In the genomic region with DNA sequence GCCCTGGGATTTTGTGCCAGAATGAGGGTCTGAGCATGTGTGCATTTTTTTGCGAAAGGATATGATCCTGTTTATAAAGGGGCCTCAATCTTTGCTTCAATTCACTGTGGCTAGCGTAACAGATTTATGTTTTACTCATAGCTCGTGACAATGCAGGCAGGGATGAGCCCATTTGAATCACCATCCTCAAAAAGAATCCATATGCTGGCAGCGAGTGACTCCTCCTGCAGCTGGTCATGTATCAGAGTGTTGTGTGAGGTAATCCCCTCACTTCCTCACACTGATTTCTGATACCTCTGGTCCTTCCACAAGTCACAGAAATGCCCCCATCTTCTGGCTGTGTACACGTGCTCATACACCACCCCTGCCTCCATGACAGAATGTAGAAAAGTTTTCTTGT, we compare ENCODE assay signal across 15 cellular contexts.
"Had no signal": no experiment of that assay in that cellular context is flagged by ENCODE, and none has a peak within 500 bp of the region (broad histone marks: within the 10 kb centered on the region; RNA-seq: fewer than 3 reads in every experiment).

No MANE protein-coding gene starts in this region.

- H3K9me3 ChIP-seq: gastrocnemius medialis, heart left ventricle, left lung had no signal

- H3K36me3 Mint-ChIP-seq: activated CD8-positive, alpha-beta memory T cell treated with anti-CD3 and anti-CD28 coated beads, Interleukin-2, amount 10 ng/mL, durations not matched to agents 7 days and 5 days; activated naive CD8-positive, alpha-beta T cell treated with anti-CD3 and anti-CD28 coated beads, Interleukin-2, amount 10 ng/mL, durations not matched to agents 7 days and 5 days; stimulated activated naive B cell treated with anti-CD40 and anti-IgM and Interleukin-4, amounts not matched to agents 10 μg/mL and 1 μg/mL and 100 μg/mL, for 72 hours had no signal

- H3K27me3 Mint-ChIP-seq: activated B cell treated with CpG ODN at 0.5 μM for 24 hours; activated CD4-positive, alpha-beta memory T cell treated with anti-CD3 and anti-CD28 coated beads, Interleukin-2, amount 10 ng/mL, durations not matched to agents 7 days and 5 days; activated CD8-positive, alpha-beta memory T cell treated with anti-CD3 and anti-CD28 coated beads, Interleukin-2, amount 10 ng/mL, durations not matched to agents 7 days and 5 days; activated naive CD8-positive, alpha-beta T cell treated with anti-CD3 and anti-CD28 coated beads, Interleukin-2, amount 10 ng/mL, durations not matched to agents 7 days and 5 days; stimulated activated naive B cell treated with anti-CD40 and anti-IgM and Interleukin-4, amounts not matched to agents 10 μg/mL and 1 μg/mL and 100 μg/mL, for 72 hours had no signal

- H3K4me3 Mint-ChIP-seq: activated B cell treated with CpG ODN at 0.5 μM for 24 hours; activated CD4-positive, alpha-beta memory T cell treated with anti-CD3 and anti-CD28 coated beads, Interleukin-2, amount 10 ng/mL, durations not matched to agents 7 days and 5 days; activated CD8-positive, alpha-beta memory T cell treated with anti-CD3 and anti-CD28 coated beads, Interleukin-2, amount 10 ng/mL, durations not matched to agents 7 days and 5 days; activated naive CD8-positive, alpha-beta T cell treated with anti-CD3 and anti-CD28 coated beads, Interleukin-2, amount 10 ng/mL, durations not matched to agents 7 days and 5 days; endodermal cell; stimulated activated naive B cell treated with anti-CD40 and anti-IgM and Interleukin-4, amounts not matched to agents 10 μg/mL and 1 μg/mL and 100 μg/mL, for 72 hours had no signal

- ATAC-seq: activated CD8-positive, alpha-beta memory T cell treated with anti-CD3 and anti-CD28 coated beads, Interleukin-2, amount 10 ng/mL, durations not matched to agents 7 days and 5 days; gastrocnemius medialis; heart left ventricle; stimulated activated naive B cell treated with anti-CD40 and anti-IgM and Interleukin-4, amounts not matched to agents 10 μg/mL and 1 μg/mL and 100 μg/mL, for 72 hours had no signal

- H3K4me3 ChIP-seq: dorsolateral prefrontal cortex, gastrocnemius medialis, heart left ventricle, left lung had no signal

- H3K27ac Mint-ChIP-seq: activated B cell treated with CpG ODN at 0.5 μM for 24 hours; activated CD4-positive, alpha-beta memory T cell treated with anti-CD3 and anti-CD28 coated beads, Interleukin-2, amount 10 ng/mL, durations not matched to agents 7 days and 5 days; activated CD8-positive, alpha-beta memory T cell treated with anti-CD3 and anti-CD28 coated beads, Interleukin-2, amount 10 ng/mL, durations not matched to agents 7 days and 5 days; activated naive CD8-positive, alpha-beta T cell treated with anti-CD3 and anti-CD28 coated beads, Interleukin-2, amount 10 ng/mL, durations not matched to agents 7 days and 5 days; endodermal cell; stimulated activated naive B cell treated with anti-CD40 and anti-IgM and Interleukin-4, amounts not matched to agents 10 μg/mL and 1 μg/mL and 100 μg/mL, for 72 hours had no signal

- H3K27me3 ChIP-seq: gastrocnemius medialis, left lung had no signal

- H3K4me1 ChIP-seq: gastrocnemius medialis, heart left ventricle, left lung had no signal

- H3K4me1 Mint-ChIP-seq: activated B cell treated with CpG ODN at 0.5 μM for 24 hours; activated CD4-positive, alpha-beta memory T cell treated with anti-CD3 and anti-CD28 coated beads, Interleukin-2, amount 10 ng/mL, durations not matched to agents 7 days and 5 days; activated CD8-positive, alpha-beta memory T cell treated with anti-CD3 and anti-CD28 coated beads, Interleukin-2, amount 10 ng/mL, durations not matched to agents 7 days and 5 days; activated naive CD8-positive, alpha-beta T cell treated with anti-CD3 and anti-CD28 coated beads, Interleukin-2, amount 10 ng/mL, durations not matched to agents 7 days and 5 days; stimulated activated naive B cell treated with anti-CD40 and anti-IgM and Interleukin-4, amounts not matched to agents 10 μg/mL and 1 μg/mL and 100 μg/mL, for 72 hours had no signal

- H3K27ac ChIP-seq: dorsolateral prefrontal cortex, gastrocnemius medialis, heart left ventricle, left lung had no signal

- H3K36me3 ChIP-seq: gastrocnemius medialis, heart left ventricle, left lung had no signal

- H3K9me3 Mint-ChIP-seq: activated B cell treated with CpG ODN at 0.5 μM for 24 hours; activated CD4-positive, alpha-beta memory T cell treated with anti-CD3 and anti-CD28 coated beads, Interleukin-2, amount 10 ng/mL, durations not matched to agents 7 days and 5 days; activated naive CD8-positive, alpha-beta T cell treated with anti-CD3 and anti-CD28 coated beads, Interleukin-2, amount 10 ng/mL, durations not matched to agents 7 days and 5 days; endodermal cell; stimulated activated naive B cell treated with anti-CD40 and anti-IgM and Interleukin-4, amounts not matched to agents 10 μg/mL and 1 μg/mL and 100 μg/mL, for 72 hours had no signal

- DNase-seq: activated B cell treated with CpG ODN at 0.5 μM for 24 hours; activated CD4-positive, alpha-beta memory T cell treated with anti-CD3 and anti-CD28 coated beads, Interleukin-2, amount 10 ng/mL, durations not matched to agents 7 days and 5 days; activated CD4-positive, alpha-beta T cell treated with anti-CD3 and anti-CD28 coated beads for 4 hours; activated CD8-positive, alpha-beta memory T cell treated with anti-CD3 and anti-CD28 coated beads, Interleukin-2, amount 10 ng/mL, durations not matched to agents 7 days and 5 days; activated naive CD4-positive, alpha-beta T cell; activated naive CD8-positive, alpha-beta T cell treated with anti-CD3 and anti-CD28 coated beads, Interleukin-2, amount 10 ng/mL, durations not matched to agents 7 days and 5 days; amygdala; caudate nucleus; dorsolateral prefrontal cortex; gastrocnemius medialis; heart left ventricle; left lung; occipital lobe; stimulated activated naive B cell treated with anti-CD40 and anti-IgM and Interleukin-4, amounts not matched to agents 10 μg/mL and 1 μg/mL and 100 μg/mL, for 72 hours had no signal
